ENCODE assay signal across 24 cellular contexts in genomic region chr4:112156112-112156511, GRCh38.
"Had no signal": no experiment of that assay in that cellular context is flagged by ENCODE, and none has a peak within 500 bp of the region (broad histone marks: within the 10 kb centered on the region; RNA-seq: fewer than 3 reads in every experiment).

No MANE protein-coding gene starts in this region.

- ATAC-seq: activated CD8-positive, alpha-beta T cell treated with anti-CD3 and anti-CD28 coated beads for 36 hours; effector memory CD8-positive, alpha-beta T cell; left lung; natural killer cell had no signal

- DNase-seq: activated B cell treated with CpG ODN at 0.5 μM for 24 hours; activated CD4-positive, alpha-beta T cell treated with anti-CD3 and anti-CD28 coated beads, Interleukin-2, amount 50 U/mL, for 1 hour; activated CD8-positive, alpha-beta T cell treated with anti-CD3 and anti-CD28 coated beads for 36 hours; activated effector memory CD4-positive, alpha-beta T cell treated with Interleukin-2 at 50 U/mL for 16 hours; activated naive CD4-positive, alpha-beta T cell treated with Interleukin-2 at 50 U/mL for 16 hours; activated naive CD8-positive, alpha-beta T cell treated with anti-CD3 and anti-CD28 coated beads, Interleukin-2, amount 10 ng/mL, durations not matched to agents 7 days and 5 days; activated T-cell treated with anti-CD3 and anti-CD28 coated beads, Interleukin-2, amount 50 U/mL, for 48 hours; amniotic stem cell; brain microvascular endothelial cell; effector memory CD8-positive, alpha-beta T cell; foreskin fibroblast; head of caudate nucleus; hippocampal formation; kidney; left lung; mesendoderm; natural killer cell; posterior cingulate gyrus; right cardiac atrium; stimulated activated CD4-positive, alpha-beta T cell treated with anti-CD3 and anti-CD28 coated beads, Interleukin-2, amount 100 ng/mL, for 48 hours; stimulated activated naive CD4-positive, alpha-beta T cell treated with Interleukin-2 at 50 U/mL for 16 hours; T-helper 1 cell; testis; transverse colon had no signal
